1 cellular context compared by ENCODE assay signal in the genomic region with DNA sequence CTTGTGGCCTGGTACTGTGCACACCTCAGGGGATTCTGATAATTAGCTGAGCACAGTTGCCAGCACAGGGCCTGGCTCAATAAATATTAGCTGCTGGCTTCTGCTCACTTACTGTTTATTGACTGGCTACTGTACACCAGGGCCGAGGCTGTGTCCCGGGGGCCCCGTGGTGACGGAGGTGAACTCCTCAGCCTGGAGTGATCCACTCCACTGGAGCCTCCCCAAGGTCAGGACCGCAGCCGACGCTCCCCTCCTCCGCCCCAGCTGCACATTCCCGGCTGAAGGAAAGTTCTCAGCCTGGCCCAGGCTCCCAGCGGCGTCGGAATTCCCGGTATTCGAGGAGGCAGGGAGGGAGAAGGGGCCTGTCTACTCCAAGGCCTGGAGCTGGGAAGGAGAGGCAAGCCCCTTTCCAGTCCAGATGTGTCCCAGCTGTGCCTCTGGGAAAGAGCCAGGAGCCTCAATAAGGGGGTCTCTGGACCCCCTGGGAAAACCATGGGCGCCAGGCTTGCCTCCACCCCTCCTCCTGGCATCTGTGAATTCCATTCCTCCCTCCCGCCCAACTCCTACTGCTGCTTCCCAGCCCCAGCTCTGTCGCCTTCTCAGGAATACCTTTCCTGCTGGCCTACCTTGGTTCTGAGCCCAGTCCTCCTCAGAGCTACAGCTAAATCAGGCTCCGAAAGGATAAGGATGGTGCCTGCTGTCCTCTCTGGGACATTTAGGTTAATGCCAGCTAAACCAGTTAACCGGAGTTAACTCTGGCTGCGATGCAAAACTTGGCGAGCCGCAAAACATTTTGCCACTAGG.
A peak's percentile ranks its signal among the peaks of the same experiment; 100 is the strongest.
TF ChIP-seq lines count a peak whose summit lies in the region.

No MANE protein-coding gene starts in this region.

TF ChIP-seq in HepG2, 621 proteins besides CTCF, POLR2A, EP300 and RAD21 (continued from another document and continues in another):
- TF ChIP-seq, protein P1, sequence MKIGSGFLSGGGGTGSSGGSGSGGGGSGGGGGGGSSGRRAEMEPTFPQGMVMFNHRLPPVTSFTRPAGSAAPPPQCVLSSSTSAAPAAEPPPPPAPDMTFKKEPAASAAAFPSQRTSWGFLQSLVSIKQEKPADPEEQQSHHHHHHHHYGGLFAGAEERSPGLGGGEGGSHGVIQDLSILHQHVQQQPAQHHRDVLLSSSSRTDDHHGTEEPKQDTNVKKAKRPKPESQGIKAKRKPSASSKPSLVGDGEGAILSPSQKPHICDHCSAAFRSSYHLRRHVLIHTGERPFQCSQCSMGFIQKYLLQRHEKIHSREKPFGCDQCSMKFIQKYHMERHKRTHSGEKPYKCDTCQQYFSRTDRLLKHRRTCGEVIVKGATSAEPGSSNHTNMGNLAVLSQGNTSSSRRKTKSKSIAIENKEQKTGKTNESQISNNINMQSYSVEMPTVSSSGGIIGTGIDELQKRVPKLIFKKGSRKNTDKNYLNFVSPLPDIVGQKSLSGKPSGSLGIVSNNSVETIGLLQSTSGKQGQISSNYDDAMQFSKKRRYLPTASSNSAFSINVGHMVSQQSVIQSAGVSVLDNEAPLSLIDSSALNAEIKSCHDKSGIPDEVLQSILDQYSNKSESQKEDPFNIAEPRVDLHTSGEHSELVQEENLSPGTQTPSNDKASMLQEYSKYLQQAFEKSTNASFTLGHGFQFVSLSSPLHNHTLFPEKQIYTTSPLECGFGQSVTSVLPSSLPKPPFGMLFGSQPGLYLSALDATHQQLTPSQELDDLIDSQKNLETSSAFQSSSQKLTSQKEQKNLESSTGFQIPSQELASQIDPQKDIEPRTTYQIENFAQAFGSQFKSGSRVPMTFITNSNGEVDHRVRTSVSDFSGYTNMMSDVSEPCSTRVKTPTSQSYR (CRISPR knock-in tag; IDR thresholded peaks at IDR 0.05; ENCODE audit: borderline replicate concordance): peak; percentile 22; the same call in 1 of the 2 replicates
- TF ChIP-seq NCOA5 (CRISPR knock-in tag; IDR thresholded peaks at IDR 0.05): no peak
- TF ChIP-seq RORA (CRISPR knock-in tag; IDR thresholded peaks at IDR 0.05): no peak
- TF ChIP-seq MAF1 (CRISPR knock-in tag; IDR thresholded peaks at IDR 0.05; ENCODE audit: borderline replicate concordance): no peak
- TF ChIP-seq ARHGAP35 (CRISPR knock-in tag; IDR thresholded peaks at IDR 0.05; ENCODE audit: borderline replicate concordance): no peak
- TF ChIP-seq PPARG (CRISPR knock-in tag; conservative IDR thresholded peaks at IDR 0.05): no peak
- TF ChIP-seq, protein P2, sequence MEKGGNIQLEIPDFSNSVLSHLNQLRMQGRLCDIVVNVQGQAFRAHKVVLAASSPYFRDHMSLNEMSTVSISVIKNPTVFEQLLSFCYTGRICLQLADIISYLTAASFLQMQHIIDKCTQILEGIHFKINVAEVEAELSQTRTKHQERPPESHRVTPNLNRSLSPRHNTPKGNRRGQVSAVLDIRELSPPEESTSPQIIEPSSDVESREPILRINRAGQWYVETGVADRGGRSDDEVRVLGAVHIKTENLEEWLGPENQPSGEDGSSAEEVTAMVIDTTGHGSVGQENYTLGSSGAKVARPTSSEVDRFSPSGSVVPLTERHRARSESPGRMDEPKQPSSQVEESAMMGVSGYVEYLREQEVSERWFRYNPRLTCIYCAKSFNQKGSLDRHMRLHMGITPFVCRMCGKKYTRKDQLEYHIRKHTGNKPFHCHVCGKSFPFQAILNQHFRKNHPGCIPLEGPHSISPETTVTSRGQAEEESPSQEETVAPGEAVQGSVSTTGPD (CRISPR knock-in tag; IDR thresholded peaks at IDR 0.05): no peak
- TF ChIP-seq, protein P3, sequence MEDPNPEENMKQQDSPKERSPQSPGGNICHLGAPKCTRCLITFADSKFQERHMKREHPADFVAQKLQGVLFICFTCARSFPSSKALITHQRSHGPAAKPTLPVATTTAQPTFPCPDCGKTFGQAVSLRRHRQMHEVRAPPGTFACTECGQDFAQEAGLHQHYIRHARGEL (CRISPR knock-in tag; IDR thresholded peaks at IDR 0.05): no peak
- peak; percentile 83 for TF ChIP-seq ZNF350 (CRISPR knock-in tag; IDR thresholded peaks at IDR 0.05; ENCODE audit: borderline replicate concordance, low read depth)
- TF ChIP-seq, protein P4, sequence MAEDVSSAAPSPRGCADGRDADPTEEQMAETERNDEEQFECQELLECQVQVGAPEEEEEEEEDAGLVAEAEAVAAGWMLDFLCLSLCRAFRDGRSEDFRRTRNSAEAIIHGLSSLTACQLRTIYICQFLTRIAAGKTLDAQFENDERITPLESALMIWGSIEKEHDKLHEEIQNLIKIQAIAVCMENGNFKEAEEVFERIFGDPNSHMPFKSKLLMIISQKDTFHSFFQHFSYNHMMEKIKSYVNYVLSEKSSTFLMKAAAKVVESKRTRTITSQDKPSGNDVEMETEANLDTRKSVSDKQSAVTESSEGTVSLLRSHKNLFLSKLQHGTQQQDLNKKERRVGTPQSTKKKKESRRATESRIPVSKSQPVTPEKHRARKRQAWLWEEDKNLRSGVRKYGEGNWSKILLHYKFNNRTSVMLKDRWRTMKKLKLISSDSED (CRISPR knock-in tag; IDR thresholded peaks at IDR 0.05): no peak
- TF ChIP-seq, protein P5, sequence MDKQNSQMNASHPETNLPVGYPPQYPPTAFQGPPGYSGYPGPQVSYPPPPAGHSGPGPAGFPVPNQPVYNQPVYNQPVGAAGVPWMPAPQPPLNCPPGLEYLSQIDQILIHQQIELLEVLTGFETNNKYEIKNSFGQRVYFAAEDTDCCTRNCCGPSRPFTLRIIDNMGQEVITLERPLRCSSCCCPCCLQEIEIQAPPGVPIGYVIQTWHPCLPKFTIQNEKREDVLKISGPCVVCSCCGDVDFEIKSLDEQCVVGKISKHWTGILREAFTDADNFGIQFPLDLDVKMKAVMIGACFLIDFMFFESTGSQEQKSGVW (CRISPR knock-in tag; IDR thresholded peaks at IDR 0.05; ENCODE audit: borderline replicate concordance): no peak
- no peak for TF ChIP-seq ZNF883 (CRISPR knock-in tag; IDR thresholded peaks at IDR 0.05; ENCODE audit: not compliant biosample characterization)
- 0 out of 2 replicates have a peak, but pooled peaks have one; percentile 14 for TF ChIP-seq TSC22D2 (CRISPR knock-in tag; IDR thresholded peaks at IDR 0.05; ENCODE audit: borderline replicate concordance)
- no peak for TF ChIP-seq ZNF563 (CRISPR knock-in tag; IDR thresholded peaks at IDR 0.05)
- TF ChIP-seq ZNF652 (CRISPR knock-in tag; IDR thresholded peaks at IDR 0.05; ENCODE audit: borderline replicate concordance, low read depth): no peak
- no peak for TF ChIP-seq TBX2 (CRISPR knock-in tag; IDR thresholded peaks at IDR 0.05; ENCODE audit: borderline replicate concordance)
- TF ChIP-seq, protein P6, sequence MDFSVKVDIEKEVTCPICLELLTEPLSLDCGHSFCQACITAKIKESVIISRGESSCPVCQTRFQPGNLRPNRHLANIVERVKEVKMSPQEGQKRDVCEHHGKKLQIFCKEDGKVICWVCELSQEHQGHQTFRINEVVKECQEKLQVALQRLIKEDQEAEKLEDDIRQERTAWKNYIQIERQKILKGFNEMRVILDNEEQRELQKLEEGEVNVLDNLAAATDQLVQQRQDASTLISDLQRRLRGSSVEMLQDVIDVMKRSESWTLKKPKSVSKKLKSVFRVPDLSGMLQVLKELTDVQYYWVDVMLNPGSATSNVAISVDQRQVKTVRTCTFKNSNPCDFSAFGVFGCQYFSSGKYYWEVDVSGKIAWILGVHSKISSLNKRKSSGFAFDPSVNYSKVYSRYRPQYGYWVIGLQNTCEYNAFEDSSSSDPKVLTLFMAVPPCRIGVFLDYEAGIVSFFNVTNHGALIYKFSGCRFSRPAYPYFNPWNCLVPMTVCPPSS (IDR thresholded peaks at IDR 0.05): no peak
- TF ChIP-seq ZNF431 (CRISPR knock-in tag; IDR thresholded peaks at IDR 0.05; ENCODE audit: borderline replicate concordance, low read depth): no peak
- TF ChIP-seq, protein P7, sequence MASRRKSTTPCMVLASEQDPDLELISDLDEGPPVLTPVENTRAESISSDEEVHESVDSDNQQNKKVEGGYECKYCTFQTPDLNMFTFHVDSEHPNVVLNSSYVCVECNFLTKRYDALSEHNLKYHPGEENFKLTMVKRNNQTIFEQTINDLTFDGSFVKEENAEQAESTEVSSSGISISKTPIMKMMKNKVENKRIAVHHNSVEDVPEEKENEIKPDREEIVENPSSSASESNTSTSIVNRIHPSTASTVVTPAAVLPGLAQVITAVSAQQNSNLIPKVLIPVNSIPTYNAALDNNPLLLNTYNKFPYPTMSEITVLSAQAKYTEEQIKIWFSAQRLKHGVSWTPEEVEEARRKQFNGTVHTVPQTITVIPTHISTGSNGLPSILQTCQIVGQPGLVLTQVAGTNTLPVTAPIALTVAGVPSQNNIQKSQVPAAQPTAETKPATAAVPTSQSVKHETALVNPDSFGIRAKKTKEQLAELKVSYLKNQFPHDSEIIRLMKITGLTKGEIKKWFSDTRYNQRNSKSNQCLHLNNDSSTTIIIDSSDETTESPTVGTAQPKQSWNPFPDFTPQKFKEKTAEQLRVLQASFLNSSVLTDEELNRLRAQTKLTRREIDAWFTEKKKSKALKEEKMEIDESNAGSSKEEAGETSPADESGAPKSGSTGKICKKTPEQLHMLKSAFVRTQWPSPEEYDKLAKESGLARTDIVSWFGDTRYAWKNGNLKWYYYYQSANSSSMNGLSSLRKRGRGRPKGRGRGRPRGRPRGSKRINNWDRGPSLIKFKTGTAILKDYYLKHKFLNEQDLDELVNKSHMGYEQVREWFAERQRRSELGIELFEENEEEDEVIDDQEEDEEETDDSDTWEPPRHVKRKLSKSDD (CRISPR knock-in tag; IDR thresholded peaks at IDR 0.05; ENCODE audit: low read depth): no peak
- no peak for TF ChIP-seq ZIK1 (CRISPR knock-in tag; IDR thresholded peaks at IDR 0.05; ENCODE audit: borderline replicate concordance, low read depth)
- TF ChIP-seq HOXA5 (CRISPR knock-in tag; IDR thresholded peaks at IDR 0.05): 0 out of 2 replicates have a peak, but pooled peaks have one; percentile 11
- TF ChIP-seq, protein P8, sequence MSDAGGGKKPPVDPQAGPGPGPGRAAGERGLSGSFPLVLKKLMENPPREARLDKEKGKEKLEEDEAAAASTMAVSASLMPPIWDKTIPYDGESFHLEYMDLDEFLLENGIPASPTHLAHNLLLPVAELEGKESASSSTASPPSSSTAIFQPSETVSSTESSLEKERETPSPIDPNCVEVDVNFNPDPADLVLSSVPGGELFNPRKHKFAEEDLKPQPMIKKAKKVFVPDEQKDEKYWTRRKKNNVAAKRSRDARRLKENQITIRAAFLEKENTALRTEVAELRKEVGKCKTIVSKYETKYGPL (CRISPR knock-in tag; IDR thresholded peaks at IDR 0.05): no peak
- TF ChIP-seq SMAD9 (CRISPR knock-in tag; IDR thresholded peaks at IDR 0.05): no peak
- TF ChIP-seq ZFP1 (CRISPR knock-in tag; IDR thresholded peaks at IDR 0.05): no peak
- no peak for TF ChIP-seq ZNF326 (CRISPR knock-in tag; IDR thresholded peaks at IDR 0.05; ENCODE audit: borderline replicate concordance)
- no peak for TF ChIP-seq CENPT (CRISPR knock-in tag; IDR thresholded peaks at IDR 0.05; ENCODE audit: low read depth)
- TF ChIP-seq ZNF496 (CRISPR knock-in tag; IDR thresholded peaks at IDR 0.05; ENCODE audit: insufficient replicate concordance): no peak
- TF ChIP-seq CCAR2 (optimal IDR thresholded peaks at IDR 0.05; ENCODE audit: low read depth, low read length): no peak
- no peak for TF ChIP-seq ZNF546 (CRISPR knock-in tag; conservative IDR thresholded peaks at IDR 0.05)
- peak; percentile 39; the same call in 1 of the 2 replicates for TF ChIP-seq CCDC6 (CRISPR knock-in tag; IDR thresholded peaks at IDR 0.05)
- TF ChIP-seq ZNF256 (CRISPR knock-in tag; conservative IDR thresholded peaks at IDR 0.05): no peak
- peak; percentile 28; the same call in 1 of the 2 replicates for TF ChIP-seq ZSCAN9 (CRISPR knock-in tag; IDR thresholded peaks at IDR 0.05; ENCODE audit: borderline replicate concordance)
- no peak for TF ChIP-seq GLI4 (CRISPR knock-in tag; IDR thresholded peaks at IDR 0.05; ENCODE audit: borderline replicate concordance)
- no peak for TF ChIP-seq DR1 (CRISPR knock-in tag; IDR thresholded peaks at IDR 0.05)
- TF ChIP-seq, protein P9, sequence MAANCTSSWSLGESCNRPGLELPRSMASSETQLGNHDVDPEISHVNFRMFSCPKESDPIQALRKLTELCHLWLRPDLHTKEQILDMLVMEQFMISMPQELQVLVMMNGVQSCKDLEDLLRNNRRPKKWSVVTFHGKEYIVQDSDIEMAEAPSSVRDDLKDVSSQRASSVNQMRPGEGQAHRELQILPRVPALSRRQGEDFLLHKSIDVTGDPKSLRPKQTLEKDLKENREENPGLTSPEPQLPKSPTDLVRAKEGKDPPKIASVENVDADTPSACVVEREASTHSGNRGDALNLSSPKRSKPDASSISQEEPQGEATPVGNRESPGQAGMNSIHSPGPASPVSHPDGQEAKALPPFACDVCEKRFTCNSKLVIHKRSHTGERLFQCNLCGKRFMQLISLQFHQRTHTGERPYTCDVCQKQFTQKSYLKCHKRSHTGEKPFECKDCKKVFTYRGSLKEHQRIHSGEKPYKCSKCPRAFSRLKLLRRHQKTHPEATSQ (CRISPR knock-in tag; IDR thresholded peaks at IDR 0.05; ENCODE audit: borderline replicate concordance): no peak
- TF ChIP-seq HES4 (CRISPR knock-in tag; IDR thresholded peaks at IDR 0.05; ENCODE audit: borderline replicate concordance): no peak
- TF ChIP-seq TEAD3 (CRISPR knock-in tag; optimal IDR thresholded peaks at IDR 0.05; ENCODE audit: borderline replicate concordance): peak; percentile 94
- TF ChIP-seq GTF3A (CRISPR knock-in tag; conservative IDR thresholded peaks at IDR 0.05): no peak
- no peak for TF ChIP-seq ZSCAN12 (CRISPR knock-in tag; IDR thresholded peaks at IDR 0.05)
- no peak for TF ChIP-seq SRSF4 (IDR thresholded peaks at IDR 0.05; ENCODE audit: low read depth, low read length, poor library complexity, severe bottlenecking)
- TF ChIP-seq NFATC3 (CRISPR knock-in tag; IDR thresholded peaks at IDR 0.05): no peak
- no peak; the same call in 1 of the 2 replicates for TF ChIP-seq ZMYM4 (CRISPR knock-in tag; IDR thresholded peaks at IDR 0.05)
- TF ChIP-seq JUND (CRISPR knock-in tag; IDR thresholded peaks at IDR 0.05): no peak
- no peak for TF ChIP-seq PAX8 (CRISPR knock-in tag; IDR thresholded peaks at IDR 0.05; ENCODE audit: borderline replicate concordance)
- no peak for TF ChIP-seq CREB1 (IDR thresholded peaks at IDR 0.05)
- TF ChIP-seq CREB1 (CRISPR knock-in tag; IDR thresholded peaks at IDR 0.05): no peak
- TF ChIP-seq SALL1 (CRISPR knock-in tag; IDR thresholded peaks at IDR 0.05): peak; percentile 67
- no peak for TF ChIP-seq FOXA1 (IDR thresholded peaks at IDR 0.05)
- peak; percentile 63 for TF ChIP-seq FOXA1 (CRISPR knock-in tag; IDR thresholded peaks at IDR 0.05)
- TF ChIP-seq ZNF264 (CRISPR knock-in tag; IDR thresholded peaks at IDR 0.05): peak; percentile 59; the same call in 1 of the 2 replicates
- no peak for TF ChIP-seq SP1 (IDR thresholded peaks at IDR 0.05)
- no peak for TF ChIP-seq SP1 (CRISPR knock-in tag; IDR thresholded peaks at IDR 0.05)
- TF ChIP-seq ZNF383 (CRISPR knock-in tag; IDR thresholded peaks at IDR 0.05; ENCODE audit: borderline replicate concordance): no peak
